ENCODE assay signal across 13 cellular contexts in genomic region chr16:2476345-2476720, GRCh38. TPM values are rescaled to one million over a fixed set of nuclear protein-coding genes. Genes with fewer than 3 reads are reported as not detected.
DNase-seq lines count a peak whose midpoint lies in the region; ATAC-seq and TF ChIP-seq lines count a peak whose summit lies in the region.
"Had no signal": no experiment of that assay in that cellular context is flagged by ENCODE, and none has a peak within 500 bp of the region (broad histone marks: within the 10 kb centered on the region; RNA-seq: fewer than 3 reads in every experiment).

No MANE protein-coding gene starts in this region.

- H3K4me1 ChIP-seq in iPS-15b (ENCODE audit: control insufficient read depth, insufficient read depth, low read length), result peaks cover 2% of the 10 kb centered on the region
- H3K4me1 ChIP-seq in upper lobe of left lung, result peaks cover 33 to 73% (median 46%) of the 10 kb centered on the region in 4 donors

- H3K27ac Mint-ChIP-seq in T-helper 17 cell, result no peak overlapping the region

- intact Hi-C loops in Right ventricle myocardium inferior (cut with DNase I), result no loop called here
- intact Hi-C loops in Right ventricle myocardium superior (cut with DNase I), result no loop called here

- no peak overlapping the region for H3K9ac ChIP-seq in iPS-15b (ENCODE audit: low read depth, low read length)

- no peaks in the 10 kb centered on the region for H3K36me3 ChIP-seq in iPS-15b (ENCODE audit: control insufficient read depth, insufficient read depth, low read length)
- H3K36me3 ChIP-seq in upper lobe of left lung, result no peaks in the 10 kb centered on the region
- H3K36me3 ChIP-seq: SJCRH30 had no signal

- peaks cover 9% of the 10 kb centered on the region for H3K27me3 ChIP-seq in iPS-15b (ENCODE audit: control insufficient read depth, insufficient read depth, low read length)
- peaks cover 2 to 20% (median 13%) of the 10 kb centered on the region in 4 donors for H3K27me3 ChIP-seq in upper lobe of left lung
- H3K27me3 ChIP-seq: SJCRH30 had no signal

- peak overlapping the region; percentile 62 to 93 (median 78) for H3K27ac ChIP-seq in upper lobe of left lung
- H3K27ac ChIP-seq: coronary artery, SJCRH30 had no signal

- H3K9me3 ChIP-seq in T-helper 17 cell (ENCODE audit: control insufficient read depth, low read length, poor library complexity, severe bottlenecking) (no peaks in the 10 kb centered on the region), iPS-15b (ENCODE audit: control insufficient read depth, insufficient read depth, low read length) (no peaks in the 10 kb centered on the region), upper lobe of left lung (no peaks in the 10 kb centered on the region)
- H3K9me3 ChIP-seq: SJCRH30 had no signal

- H3K27me3 Mint-ChIP-seq in T-helper 17 cell, result peaks cover 7% of the 10 kb centered on the region

- TF ChIP-seq EP300 in upper lobe of left lung (IDR thresholded peaks at IDR 0.05), result no peak

- H3K4me1 Mint-ChIP-seq in T-helper 17 cell, result peaks cover 25% of the 10 kb centered on the region

- 72 to 80% methylated on average over 9 of the region's 9 CpGs for WGBS in upper lobe of left lung, 2 donors

- TF ChIP-seq CTCF in upper lobe of left lung (IDR thresholded peaks at IDR 0.05), result no peak

- ATAC-seq in Right ventricle myocardium inferior (no peak), Right ventricle myocardium superior (ENCODE audit: poor library complexity) (no peak), T-helper 17 cell (no peak), upper lobe of left lung (ENCODE audit: low FRiP score in 2 of 2) (no peak), GM18511 (IDR thresholded peaks at IDR 0.05; ENCODE audit: unreplicated experiment) (no peak), GM19395 (IDR thresholded peaks at IDR 0.05; ENCODE audit: unreplicated experiment) (no peak)

- H3K4me3 ChIP-seq in iPS-15b (ENCODE audit: low read depth, low read length) (peak overlapping the region; percentile 59), upper lobe of left lung (peak overlapping the region in 2 of 4 donors; percentile 82 to 87)

- H3K4me3 Mint-ChIP-seq in T-helper 17 cell, result peak overlapping the region; percentile 72

- H3K36me3 Mint-ChIP-seq in T-helper 17 cell (ENCODE audit: low read depth), result no peaks in the 10 kb centered on the region

- no peak for TF ChIP-seq POLR2A in upper lobe of left lung (IDR thresholded peaks at IDR 0.05)

- DNase-seq in Right ventricle myocardium inferior (ENCODE audit: missing footprints) (peak; percentile 11), Right ventricle myocardium superior (no peak), T-helper 17 cell (no peak), upper lobe of left lung (no peak), GM19240 (ENCODE audit: insufficient read length, low spot score) (no peak)
- DNase-seq: NCI-H2029 treated with DMSO at 0.1 percent for 48 hours, SJCRH30 had no signal

RNA-seq across cellular contexts. Expression of gene TBC1D24, which starts 1.4 kb away (rescaled TPM):
- total RNA-seq in Right ventricle myocardium inferior, result 14.8 TPM
- total RNA-seq in Right ventricle myocardium superior, result 11.8 TPM
- total RNA-seq in T-helper 17 cell, result 1 to 10 TPM; 4.4 to 8.4 TPM
- 10 to 100 TPM; 25.9 to 49.6 (median 37.2) TPM for total RNA-seq in upper lobe of left lung

RNA-seq across cellular contexts. Expression of gene NTN3, which starts 5.2 kb away (rescaled TPM):
- total RNA-seq in Right ventricle myocardium inferior, result 0.19 TPM
- 0.19 TPM for total RNA-seq in Right ventricle myocardium superior
- not detected for total RNA-seq in T-helper 17 cell
- not detected for total RNA-seq in upper lobe of left lung
- total RNA-seq: GM12878, mononuclear cell had no signal

RNA-seq across cellular contexts. Expression of gene TEDC2, which starts 16.4 kb away (rescaled TPM):
- total RNA-seq in Right ventricle myocardium inferior (0.95 TPM), Right ventricle myocardium superior (1.0 TPM), T-helper 17 cell (under 1 TPM; 0.70 to 0.85 TPM), upper lobe of left lung (1 to 10 TPM in 4 of 6 donors, under 1 TPM in 1, not detected in 1; 0.61 to 2.7 (median 1.7) TPM)
- total RNA-seq: mononuclear cell had no signal

RNA-seq across cellular contexts. Expression of gene ATP6V0C, which starts 37.4 kb away (rescaled TPM):
- total RNA-seq in Right ventricle myocardium inferior (137 TPM), Right ventricle myocardium superior (129 TPM), T-helper 17 cell (100 to 1,000 TPM; 188 to 189 TPM), upper lobe of left lung (100 to 1,000 TPM in 4 of 6 donors, 10 to 100 TPM in 2; 84.9 to 332 (median 164) TPM)

RNA-seq across cellular contexts. Expression of gene AMDHD2, which starts 43.8 kb away (rescaled TPM):
- total RNA-seq in Right ventricle myocardium inferior, result 16.2 TPM
- 13.4 TPM for total RNA-seq in Right ventricle myocardium superior
- total RNA-seq in T-helper 17 cell, result 100 to 1,000 TPM; 189 to 206 TPM
- total RNA-seq in upper lobe of left lung, result 100 to 1,000 TPM in 1 of 6 donors, 10 to 100 TPM in 5; 33.0 to 126 (median 68.4) TPM
